Comparison of ENCODE assay signal across 13 cellular contexts in genomic region chr13:25276748-25277147, GRCh38. TPM values are rescaled to one million over a fixed set of nuclear protein-coding genes. Genes with fewer than 3 reads are reported as not detected.
DNase-seq lines count a peak whose midpoint lies in the region; ATAC-seq, FAIRE-seq and TF ChIP-seq lines count a peak whose summit lies in the region.
"Had no signal": no experiment of that assay in that cellular context is flagged by ENCODE, and none has a peak within 500 bp of the region (broad histone marks: within the 10 kb centered on the region; RNA-seq: fewer than 3 reads in every experiment).

No MANE protein-coding gene starts in this region.

- DNase-seq in activated naive CD4-positive, alpha-beta T cell treated with anti-CD3 and anti-CD28 coated beads for 36 hours, result peak; percentile 41
- no peak for DNase-seq in activated naive CD4-positive, alpha-beta T cell treated with anti-CD3 and anti-CD28 coated beads, Interleukin-2, amount 10 ng/mL, durations not matched to agents 7 days and 5 days
- DNase-seq in astrocyte (ENCODE audit: low read depth) (peak; percentile 35), osteoblast (ENCODE audit: insufficient read length, low spot score, missing footprints) (peak; percentile 37), middle frontal gyrus (ENCODE audit: extremely low spot score, low spot score) (no peak), smooth muscle cell (lab: John Stamatoyannopoulos, UW; ENCODE audit: unreplicated experiment) (no peak)
- DNase-seq: colonic mucosa; NCI-H2029 treated with DMSO at 0.1 percent for 48 hours; stimulated activated naive B cell treated with anti-CD40 and anti-IgM and Interleukin-4, amounts not matched to agents 10 μg/mL and 1 μg/mL and 100 μg/mL, for 72 hours had no signal

- H3K4me1 Mint-ChIP-seq in activated naive CD4-positive, alpha-beta T cell treated with anti-CD3 and anti-CD28 coated beads for 36 hours (ENCODE audit: low read depth), result peaks cover 49% of the 10 kb centered on the region
- H3K4me1 Mint-ChIP-seq in activated naive CD4-positive, alpha-beta T cell treated with anti-CD3 and anti-CD28 coated beads, Interleukin-2, amount 10 ng/mL, durations not matched to agents 7 days and 5 days, result peaks cover 22% of the 10 kb centered on the region
- H3K4me1 Mint-ChIP-seq in astrocyte (ENCODE audit: low read depth, unreplicated experiment), result peaks cover 16% of the 10 kb centered on the region

- TF ChIP-seq CTCF in astrocyte (IDR thresholded peaks at IDR 0.05; ENCODE audit: insufficient read depth, low read depth, low read length), result no peak
- no peak for TF ChIP-seq CTCF in osteoblast (IDR thresholded peaks at IDR 0.05; ENCODE audit: extremely low read depth, low read depth, low read length)
- TF ChIP-seq CTCF in smooth muscle cell (IDR thresholded peaks at IDR 0.05; ENCODE audit: borderline replicate concordance, insufficient read depth, poor library complexity, severe bottlenecking), result no peak

- H3K27ac ChIP-seq in astrocyte (ENCODE audit: low read depth, low read length) (no peak overlapping the region), osteoblast (ENCODE audit: low read depth, low read length) (no peak overlapping the region), smooth muscle cell (ENCODE audit: low read depth) (no peak overlapping the region)
- H3K27ac ChIP-seq: colonic mucosa, KMS-11 had no signal

- H3K4me1 ChIP-seq in astrocyte (ENCODE audit: insufficient read depth, low read length) (peaks cover 3% of the 10 kb centered on the region), osteoblast (ENCODE audit: insufficient read depth, low read length) (peaks cover 11% of the 10 kb centered on the region), smooth muscle cell (ENCODE audit: low read depth) (no peaks in the 10 kb centered on the region)
- H3K4me1 ChIP-seq: colonic mucosa had no signal

- CTCF ChIA-PET in activated naive CD4-positive, alpha-beta T cell treated with anti-CD3 and anti-CD28 coated beads for 36 hours (lab: Charles Lee), result interaction anchor here (0.6 to 2.4 kb wide), 3 partner anchors 9 to 61 kb away, joined by 3 to 10 read pairs (median 3); no protein-coding TSS in a partner anchor
- CTCF ChIA-PET in activated naive CD4-positive, alpha-beta T cell treated with anti-CD3 and anti-CD28 coated beads, Interleukin-2, amount 10 ng/mL, durations not matched to agents 7 days and 5 days (lab: Charles Lee), result interaction anchor here (0.6 to 1.0 kb wide), 2 partner anchors 26 to 35 kb away, joined by 3 read pairs; no protein-coding TSS in a partner anchor

- no peaks in the 10 kb centered on the region for H3F3A ChIP-seq in smooth muscle cell (ENCODE audit: low read depth)

- H3K9ac ChIP-seq in astrocyte (ENCODE audit: low read length), result no peak overlapping the region
- no peak overlapping the region for H3K9ac ChIP-seq in smooth muscle cell (ENCODE audit: low read depth)
- H3K9ac ChIP-seq: KMS-11 had no signal

- H3K4me3 ChIP-seq in astrocyte (ENCODE audit: insufficient read depth, low read depth, low read length), result no peak overlapping the region
- H3K4me3 ChIP-seq in osteoblast (ENCODE audit: insufficient read depth, low read length), result no peak overlapping the region
- H3K4me3 ChIP-seq in smooth muscle cell, result no peak overlapping the region
- H3K4me3 ChIP-seq: colonic mucosa had no signal

- intact Hi-C loops in activated naive CD4-positive, alpha-beta T cell treated with anti-CD3 and anti-CD28 coated beads for 36 hours (cut with micrococcal nuclease), result loop anchor here (1.0 kb wide), 1 partner anchor 11 kb away; the partner anchor contains the start of gene MTMR6

- H3K4me3 Mint-ChIP-seq in activated naive CD4-positive, alpha-beta T cell treated with anti-CD3 and anti-CD28 coated beads for 36 hours, result no peak overlapping the region
- H3K4me3 Mint-ChIP-seq in activated naive CD4-positive, alpha-beta T cell treated with anti-CD3 and anti-CD28 coated beads, Interleukin-2, amount 10 ng/mL, durations not matched to agents 7 days and 5 days, result no peak overlapping the region
- no peak overlapping the region for H3K4me3 Mint-ChIP-seq in astrocyte (ENCODE audit: unreplicated experiment)
- H3K4me3 Mint-ChIP-seq: stimulated activated naive B cell treated with anti-CD40 and anti-IgM and Interleukin-4, amounts not matched to agents 10 μg/mL and 1 μg/mL and 100 μg/mL, for 72 hours had no signal

- H2AFZ ChIP-seq in astrocyte (ENCODE audit: low read depth, low read length), result no peak overlapping the region
- no peak overlapping the region for H2AFZ ChIP-seq in osteoblast (ENCODE audit: low read length)
- no peak overlapping the region for H2AFZ ChIP-seq in smooth muscle cell (ENCODE audit: low read depth)

- 100% methylated on average over 2 of the region's 2 CpGs for WGBS in smooth muscle cell (ENCODE audit: low lambda C conversion rate)

- peak; percentile 66 for FAIRE-seq in astrocyte (lab: Jason Lieb, UNC)

- H3K9me3 Mint-ChIP-seq in activated naive CD4-positive, alpha-beta T cell treated with anti-CD3 and anti-CD28 coated beads for 36 hours, result no peaks in the 10 kb centered on the region
- no peaks in the 10 kb centered on the region for H3K9me3 Mint-ChIP-seq in activated naive CD4-positive, alpha-beta T cell treated with anti-CD3 and anti-CD28 coated beads, Interleukin-2, amount 10 ng/mL, durations not matched to agents 7 days and 5 days
- H3K9me3 Mint-ChIP-seq in astrocyte (ENCODE audit: unreplicated experiment), result no peaks in the 10 kb centered on the region
- H3K9me3 Mint-ChIP-seq: stimulated activated naive B cell treated with anti-CD40 and anti-IgM and Interleukin-4, amounts not matched to agents 10 μg/mL and 1 μg/mL and 100 μg/mL, for 72 hours had no signal

- H4K20me1 ChIP-seq in astrocyte (ENCODE audit: insufficient read depth, low read length), result peaks cover 58% of the 10 kb centered on the region
- peaks cover 15% of the 10 kb centered on the region for H4K20me1 ChIP-seq in osteoblast (ENCODE audit: insufficient read depth, low read length)
- peaks cover 76% of the 10 kb centered on the region for H4K20me1 ChIP-seq in smooth muscle cell (ENCODE audit: low read depth)

- no peak overlapping the region for H3K27ac Mint-ChIP-seq in activated naive CD4-positive, alpha-beta T cell treated with anti-CD3 and anti-CD28 coated beads for 36 hours
- no peak overlapping the region for H3K27ac Mint-ChIP-seq in activated naive CD4-positive, alpha-beta T cell treated with anti-CD3 and anti-CD28 coated beads, Interleukin-2, amount 10 ng/mL, durations not matched to agents 7 days and 5 days
- no peak overlapping the region for H3K27ac Mint-ChIP-seq in astrocyte (ENCODE audit: unreplicated experiment)
- H3K27ac Mint-ChIP-seq: progenitor cell of endocrine pancreas; stimulated activated naive B cell treated with anti-CD40 and anti-IgM and Interleukin-4, amounts not matched to agents 10 μg/mL and 1 μg/mL and 100 μg/mL, for 72 hours had no signal

- H3K36me3 Mint-ChIP-seq in activated naive CD4-positive, alpha-beta T cell treated with anti-CD3 and anti-CD28 coated beads for 36 hours (ENCODE audit: low read depth), result peaks cover 2% of the 10 kb centered on the region
- H3K36me3 Mint-ChIP-seq in activated naive CD4-positive, alpha-beta T cell treated with anti-CD3 and anti-CD28 coated beads, Interleukin-2, amount 10 ng/mL, durations not matched to agents 7 days and 5 days, result peaks cover 20% of the 10 kb centered on the region
- H3K36me3 Mint-ChIP-seq in astrocyte (ENCODE audit: low read depth, unreplicated experiment), result no peaks in the 10 kb centered on the region

- peak; percentile 52 for ATAC-seq in HG03045 (IDR thresholded peaks at IDR 0.05; ENCODE audit: unreplicated experiment)
- ATAC-seq in HG03025 (IDR thresholded peaks at IDR 0.05; ENCODE audit: low FRiP score, unreplicated experiment), result no peak

- no peak overlapping the region for H3K4me2 ChIP-seq in astrocyte (ENCODE audit: low read length)
- H3K4me2 ChIP-seq in osteoblast (ENCODE audit: insufficient read depth, low read length), result no peak overlapping the region
- H3K4me2 ChIP-seq in smooth muscle cell, result no peak overlapping the region
- H3K4me2 ChIP-seq: KMS-11 had no signal

- no peaks in the 10 kb centered on the region for H3K27me3 Mint-ChIP-seq in activated naive CD4-positive, alpha-beta T cell treated with anti-CD3 and anti-CD28 coated beads for 36 hours (ENCODE audit: low read depth)
- no peaks in the 10 kb centered on the region for H3K27me3 Mint-ChIP-seq in activated naive CD4-positive, alpha-beta T cell treated with anti-CD3 and anti-CD28 coated beads, Interleukin-2, amount 10 ng/mL, durations not matched to agents 7 days and 5 days
- H3K27me3 Mint-ChIP-seq in astrocyte (ENCODE audit: low read depth, unreplicated experiment), result no peaks in the 10 kb centered on the region
- H3K27me3 Mint-ChIP-seq: progenitor cell of endocrine pancreas; stimulated activated naive B cell treated with anti-CD40 and anti-IgM and Interleukin-4, amounts not matched to agents 10 μg/mL and 1 μg/mL and 100 μg/mL, for 72 hours had no signal

- H3K27me3 ChIP-seq in astrocyte (ENCODE audit: insufficient read depth, low read length), result no peaks in the 10 kb centered on the region
- no peaks in the 10 kb centered on the region for H3K27me3 ChIP-seq in osteoblast (ENCODE audit: insufficient read depth, low read length)
- no peaks in the 10 kb centered on the region for H3K27me3 ChIP-seq in smooth muscle cell (ENCODE audit: low read depth)
- H3K27me3 ChIP-seq: colonic mucosa had no signal

- H3K9me3 ChIP-seq in astrocyte (ENCODE audit: insufficient read depth, low read depth, low read length) (no peaks in the 10 kb centered on the region), osteoblast (ENCODE audit: low read depth, low read length) (no peaks in the 10 kb centered on the region), smooth muscle cell (replicated peaks; ENCODE audit: low read depth) (no peaks in the 10 kb centered on the region)
- H3K9me3 ChIP-seq: colonic mucosa had no signal

- H3K79me2 ChIP-seq in astrocyte (ENCODE audit: insufficient read depth, low read length) (peaks cover 78% of the 10 kb centered on the region), osteoblast (ENCODE audit: insufficient read depth, low read length) (peaks cover 76% of the 10 kb centered on the region), smooth muscle cell (ENCODE audit: low read depth) (peaks cover 47% of the 10 kb centered on the region)

- peaks cover 8% of the 10 kb centered on the region for H3K36me3 ChIP-seq in astrocyte (ENCODE audit: insufficient read depth, low read length)
- H3K36me3 ChIP-seq in osteoblast (ENCODE audit: insufficient read depth, low read length), result peaks cover 10% of the 10 kb centered on the region
- H3K36me3 ChIP-seq in smooth muscle cell (ENCODE audit: low read depth), result peaks cover 3% of the 10 kb centered on the region
- H3K36me3 ChIP-seq: colonic mucosa had no signal

RNA-seq across cellular contexts. Expression of gene MTMR6, which starts 10.5 kb away (rescaled TPM):
- total RNA-seq in activated naive CD4-positive, alpha-beta T cell treated with anti-CD3 and anti-CD28 coated beads for 36 hours, result 1 to 10 TPM; 5.5 to 5.7 TPM
- total RNA-seq in astrocyte (18.5 and 19.3 TPM in 2 replicates), osteoblast (25.0 and 25.3 TPM in 2 replicates), smooth muscle cell (34.7 and 35.4 TPM in 2 replicates)
- 15.1 and 17.2 TPM in 2 replicates for polyA plus RNA-seq in smooth muscle cell

RNA-seq across cellular contexts. Expression of gene NUP58, which starts 24.7 kb away (rescaled TPM):
- 10 to 100 TPM; 91.9 to 93.0 TPM for total RNA-seq in activated naive CD4-positive, alpha-beta T cell treated with anti-CD3 and anti-CD28 coated beads for 36 hours
- total RNA-seq in astrocyte, result 50.2 and 53.2 TPM in 2 replicates
- total RNA-seq in osteoblast, result 41.0 and 46.3 TPM in 2 replicates
- total RNA-seq in smooth muscle cell, result 83.0 and 92.5 TPM in 2 replicates
- polyA plus RNA-seq in smooth muscle cell, result 20.3 and 23.2 TPM in 2 replicates

Comparison
In these comparisons a context has a peak if more than half of its experiments do, and no peak if none do; other contexts are left out.
1. DNase-seq: peak in activated naive CD4-positive, alpha-beta T cell treated with anti-CD3 and anti-CD28 coated beads for 36 hours (single experiment), astrocyte (single experiment) and osteoblast (single experiment); none in activated naive CD4-positive, alpha-beta T cell treated with anti-CD3 and anti-CD28 coated beads, Interleukin-2, amount 10 ng/mL, durations not matched to agents 7 days and 5 days (single experiment), middle frontal gyrus (single experiment) and smooth muscle cell (single experiment).